32 cellular contexts compared by ENCODE assay signal in genomic region chr1:216154063-216154462, GRCh38.
"Had no signal": no experiment of that assay in that cellular context is flagged by ENCODE, and none has a peak within 500 bp of the region (broad histone marks: within the 10 kb centered on the region; RNA-seq: fewer than 3 reads in every experiment).

No MANE protein-coding gene starts in this region.

- H3K9me3 ChIP-seq: SJCRH30 had no signal

- H3K4me3 ChIP-seq: PC-9, SJCRH30, SK-N-MC had no signal

- H3K27me3 ChIP-seq: SJCRH30 had no signal

- H3K36me3 ChIP-seq: SJCRH30 had no signal

- H3K9ac ChIP-seq: KMS-11 had no signal

- H3K4me2 ChIP-seq: KMS-11, PC-9 had no signal

- FAIRE-seq: RCC 7860 had no signal

- H3K4me1 ChIP-seq: SJCRH30 had no signal

- H2AFZ ChIP-seq: PC-9 had no signal

- DNase-seq: Karpas-422, MM.1S, MV-4-11, NCI-H1092, NCI-H1105, NCI-H1417 treated with DMSO at 0.1 percent for 48 hours, NCI-H1436 treated with DMSO at 0.1 percent for 48 hours, NCI-H1694 treated with DMSO at 0.1 percent for 48 hours, NCI-H187 treated with DMSO at 0.1 percent for 48 hours, NCI-H2029, NCI-H2081, NCI-H2171 treated with DMSO at 0.1 percent for 48 hours, NCI-H2227 treated with DMSO at 0.1 percent for 48 hours, NCI-H345, NCI-H446 treated with DMSO at 0.1 percent for 48 hours, NCI-H510A, NCI-H524, NCI-H526, NCI-H69, NCI-H748 treated with DMSO at 0.1 percent for 48 hours, NCI-H82, PC-9, SHP77, SIG-M5, SJCRH30 had no signal

- ATAC-seq: Panc1, Right ventricle myocardium inferior, SK-N-SH treated with all-trans-retinoic acid at 6 μM for 48 hours had no signal

- H3K27ac ChIP-seq: KMS-11, PC-9, RWPE1, SJCRH30, SK-N-MC had no signal
